Comparison of ENCODE assay signal across 22 cellular contexts in genomic region chr2:29753676-29754444, GRCh38.
DNase-seq lines count a peak whose midpoint lies in the region; ATAC-seq and TF ChIP-seq lines count a peak whose summit lies in the region.
"Had no signal": no experiment of that assay in that cellular context is flagged by ENCODE, and none has a peak within 500 bp of the region (broad histone marks: within the 10 kb centered on the region; RNA-seq: fewer than 3 reads in every experiment).

No MANE protein-coding gene starts in this region.

- H3K9ac ChIP-seq in neural progenitor cell, result no peak overlapping the region

- no peaks in the 10 kb centered on the region for H4K20me1 ChIP-seq in neural progenitor cell (ENCODE audit: low read depth)

- no peak for ATAC-seq in Right ventricle myocardium superior (ENCODE audit: poor library complexity)
- no peak for ATAC-seq in stimulated activated naive CD8-positive, alpha-beta T cell treated with anti-CD3 and anti-CD28 coated beads, Interleukin-15, Interleukin-2, amounts not matched to agents 100 U/mL and 50 U/mL, for 24 hours
- ATAC-seq: left ventricle myocardium superior; mucosa of descending colon; stimulated activated memory B cell treated with anti-CD40 and anti-IgM and Interleukin-4, amounts not matched to agents 10 μg/mL and 1 μg/mL and 100 μg/mL, for 72 hours; WTC11 had no signal

- H3K36me3 ChIP-seq in MG63 (no peaks in the 10 kb centered on the region), neural progenitor cell (no peaks in the 10 kb centered on the region)
- H3K36me3 ChIP-seq: cardiac muscle cell, neutrophil, SJCRH30, thyroid gland had no signal

- H3K4me1 ChIP-seq in neural progenitor cell, result peaks cover 8% of the 10 kb centered on the region

- no peaks in the 10 kb centered on the region for H3K79me2 ChIP-seq in neural progenitor cell (ENCODE audit: low read depth)

- intact Hi-C loops in Right ventricle myocardium superior (cut with DNase I), result no loop called here

- no peaks in the 10 kb centered on the region for H3K9me3 Mint-ChIP-seq in neural progenitor cell
- H3K9me3 Mint-ChIP-seq: WTC11 had no signal

- no peak for TF ChIP-seq CTCF in neural progenitor cell (IDR thresholded peaks at IDR 0.05)

- H3K4me3 ChIP-seq in MG63, result no peak overlapping the region
- no peak overlapping the region for H3K4me3 ChIP-seq in neural progenitor cell
- H3K4me3 ChIP-seq: cardiac muscle cell, mucosa of descending colon, SJCRH30, thyroid gland had no signal

- no peak overlapping the region for H3K4me2 ChIP-seq in neural progenitor cell

- H3K9me3 ChIP-seq in MG63 (no peaks in the 10 kb centered on the region), neural progenitor cell (ENCODE audit: low read depth) (no peaks in the 10 kb centered on the region)
- H3K9me3 ChIP-seq: mucosa of descending colon, neutrophil, SJCRH30, thyroid gland had no signal

- no peak overlapping the region for H3K4me3 Mint-ChIP-seq in neural progenitor cell
- H3K4me3 Mint-ChIP-seq: activated naive CD8-positive, alpha-beta T cell; stimulated activated memory B cell treated with anti-CD40 and anti-IgM and Interleukin-4, amounts not matched to agents 10 μg/mL and 1 μg/mL and 100 μg/mL, for 72 hours; WTC11 had no signal

- no peak overlapping the region for H2AFZ ChIP-seq in neural progenitor cell (replicated peaks)

- peaks cover 24% of the 10 kb centered on the region for H3K4me1 Mint-ChIP-seq in neural progenitor cell
- H3K4me1 Mint-ChIP-seq: stimulated activated memory B cell treated with anti-CD40 and anti-IgM and Interleukin-4, amounts not matched to agents 10 μg/mL and 1 μg/mL and 100 μg/mL, for 72 hours; WTC11 had no signal

- no peaks in the 10 kb centered on the region for H3K27me3 ChIP-seq in MG63
- no peaks in the 10 kb centered on the region for H3K27me3 ChIP-seq in neural progenitor cell
- H3K27me3 ChIP-seq: cardiac muscle cell, SJCRH30, thyroid gland had no signal

- no peak overlapping the region for H3K27ac ChIP-seq in neural progenitor cell
- H3K27ac ChIP-seq: cardiac muscle cell, neutrophil, SJCRH30, thyroid gland had no signal

- DNase-seq in AG20443 (ENCODE audit: low spot score) (peak; percentile 58), MG63 (peak; percentile 27), dedifferentiated amniotic fluid mesenchymal stem cell (ENCODE audit: extremely low spot score) (peak; percentile 76), neural progenitor cell (ENCODE audit: low spot score) (no peak), Right ventricle myocardium superior (no peak), NCI-H2107 treated with DMSO at 0.1 percent for 48 hours (lab: John Stamatoyannopoulos, UW; ENCODE audit: unreplicated experiment) (no peak), DMS79 (lab: John Stamatoyannopoulos, UW) (no peak)
- DNase-seq in stimulated activated naive CD8-positive, alpha-beta T cell treated with anti-CD3 and anti-CD28 coated beads, Interleukin-15, Interleukin-2, amounts not matched to agents 100 U/mL and 50 U/mL, for 24 hours, result no peak
- DNase-seq: AML-193, glutamatergic neuron, GOT3, left ventricle myocardium superior, mucosa of descending colon, NCI-H1436 treated with DMSO at 0.1 percent for 48 hours, NCI-H82, SJCRH30, thyroid gland had no signal

- H3K27me3 Mint-ChIP-seq in neural progenitor cell (ENCODE audit: insufficient read depth, low read depth), result no peaks in the 10 kb centered on the region
- H3K27me3 Mint-ChIP-seq: activated naive CD8-positive, alpha-beta T cell; stimulated activated memory B cell treated with anti-CD40 and anti-IgM and Interleukin-4, amounts not matched to agents 10 μg/mL and 1 μg/mL and 100 μg/mL, for 72 hours had no signal

- H3K36me3 Mint-ChIP-seq in neural progenitor cell, result no peaks in the 10 kb centered on the region
- H3K36me3 Mint-ChIP-seq: activated naive CD8-positive, alpha-beta T cell; stimulated activated memory B cell treated with anti-CD40 and anti-IgM and Interleukin-4, amounts not matched to agents 10 μg/mL and 1 μg/mL and 100 μg/mL, for 72 hours; WTC11 had no signal

- H3K27ac Mint-ChIP-seq in neural progenitor cell, result peak overlapping the region; percentile 21
- H3K27ac Mint-ChIP-seq: activated naive CD8-positive, alpha-beta T cell; stimulated activated memory B cell treated with anti-CD40 and anti-IgM and Interleukin-4, amounts not matched to agents 10 μg/mL and 1 μg/mL and 100 μg/mL, for 72 hours; WTC11 had no signal

- no peaks in the 10 kb centered on the region for H3F3A ChIP-seq in neural progenitor cell (ENCODE audit: low read depth)

Comparison
In these comparisons a context has a peak if more than half of its experiments do, and no peak if none do; other contexts are left out.
1. DNase-seq: peak in AG20443 (single experiment), MG63 (single experiment) and dedifferentiated amniotic fluid mesenchymal stem cell (single experiment); none in neural progenitor cell (single experiment), Right ventricle myocardium superior (single experiment), NCI-H2107 treated with DMSO at 0.1 percent for 48 hours (single experiment), stimulated activated naive CD8-positive, alpha-beta T cell treated with anti-CD3 and anti-CD28 coated beads, Interleukin-15, Interleukin-2, amounts not matched to agents 100 U/mL and 50 U/mL, for 24 hours (single experiment) and DMS79 (single experiment).